8 cellular contexts compared by ENCODE assay signal in genomic region chr14:70887207-70888150, GRCh38. TPM values are rescaled to one million over a fixed set of nuclear protein-coding genes. Genes with fewer than 3 reads are reported as not detected.
DNase-seq lines count a peak whose midpoint lies in the region; ATAC-seq and TF ChIP-seq lines count a peak whose summit lies in the region.

No MANE protein-coding gene starts in this region.

- H3K4me2 ChIP-seq in Loucy (ENCODE audit: low read depth, low read length, poor library complexity, severe bottlenecking): peak overlapping the region; percentile 91

- ATAC-seq in GM19463 (IDR thresholded peaks at IDR 0.05; ENCODE audit: unreplicated experiment): peak; percentile 39

- no peak for TF ChIP-seq POLR2A in esophagus muscularis mucosa (IDR thresholded peaks at IDR 0.05; ENCODE audit: low read depth)

- H3K36me3 ChIP-seq in Loucy (ENCODE audit: insufficient read depth, low read length) (no peaks in the 10 kb centered on the region), esophagus muscularis mucosa (no peaks in the 10 kb centered on the region)

- peaks cover 5% of the 10 kb centered on the region; the same call in 1 of the 2 replicates for H3F3A ChIP-seq in Loucy (ENCODE audit: low read depth)

- DNase-seq in AG09309 (ENCODE audit: low read depth) (peak; percentile 57), esophagus muscularis mucosa (ENCODE audit: extremely low spot score) (no peak), HuH-7 (ENCODE audit: low spot score) (no peak), substantia nigra (lab: John Stamatoyannopoulos, UW) (no peak), HUDEP-2 (lab: John Stamatoyannopoulos, UW; ENCODE audit: unreplicated experiment in 76 of 76) (no peak), HK-2 (ENCODE audit: unreplicated experiment) (no peak)

- H3K79me2 ChIP-seq in Loucy (ENCODE audit: insufficient read depth, low read length): no peaks in the 10 kb centered on the region

- H3K4me3 ChIP-seq in AG09309 (ENCODE audit: control insufficient read depth, low read depth, low read length) (no peak overlapping the region), Loucy (ENCODE audit: low read length, poor library complexity, severe bottlenecking) (peak overlapping the region; percentile 68), esophagus muscularis mucosa (no peak overlapping the region)

- H3K27me3 ChIP-seq in Loucy (ENCODE audit: insufficient read depth, low read length, poor library complexity, severe bottlenecking) (no peaks in the 10 kb centered on the region), esophagus muscularis mucosa (no peaks in the 10 kb centered on the region)

- H3K9me2 ChIP-seq in Loucy (replicated peaks; ENCODE audit: low read depth, low read length): no peaks in the 10 kb centered on the region

- peak overlapping the region; percentile 64 for H3K9ac ChIP-seq in Loucy (ENCODE audit: low read depth, low read length, poor library complexity, severe bottlenecking)

- intact Hi-C loops in esophagus muscularis mucosa (cut with DNase I): no loop called here

- H3K4me1 ChIP-seq in Loucy (ENCODE audit: insufficient read depth, low read length, poor library complexity, severe bottlenecking): peaks cover 73% of the 10 kb centered on the region
- peaks cover 9 to 23% (median 19%) of the 10 kb centered on the region in 4 donors for H3K4me1 ChIP-seq in esophagus muscularis mucosa

- TF ChIP-seq CTCF in AG09309 (IDR thresholded peaks at IDR 0.05; ENCODE audit: control insufficient read depth, insufficient read depth, low read depth, low read length, missing control alignments) (no peak), Loucy (conservative IDR thresholded peaks at IDR 0.05; ENCODE audit: low read length) (no peak), esophagus muscularis mucosa (IDR thresholded peaks at IDR 0.05) (no peak)

- H4K20me1 ChIP-seq in Loucy (ENCODE audit: insufficient read depth, low read length, poor library complexity, severe bottlenecking): no peaks in the 10 kb centered on the region

- H3K27ac ChIP-seq in esophagus muscularis mucosa (replicated peaks in 1 of 4) (peak overlapping the region; percentile 51 to 66 (median 56)), substantia nigra (ENCODE audit: low read depth, low read length, poor library complexity, severe bottlenecking) (no peak overlapping the region)

- no peaks in the 10 kb centered on the region for H3K9me3 ChIP-seq in Loucy (ENCODE audit: insufficient read depth, low read depth, low read length)
- H3K9me3 ChIP-seq in esophagus muscularis mucosa: no peaks in the 10 kb centered on the region

- no peak for TF ChIP-seq EP300 in esophagus muscularis mucosa (IDR thresholded peaks at IDR 0.05)

- 23% methylated on average over 3 of the region's 3 CpGs for WGBS in esophagus muscularis mucosa

- no peak overlapping the region for H2AFZ ChIP-seq in Loucy (ENCODE audit: low read length)

RNA-seq across cellular contexts. Expression of gene PCNX1, which starts 19.8 kb away (rescaled TPM):
- total RNA-seq in esophagus muscularis mucosa: 10 to 100 TPM; 56.3 to 62.5 (median 59.6) TPM
